Comparison of ENCODE assay signal across 8 cellular contexts in the genomic region with DNA sequence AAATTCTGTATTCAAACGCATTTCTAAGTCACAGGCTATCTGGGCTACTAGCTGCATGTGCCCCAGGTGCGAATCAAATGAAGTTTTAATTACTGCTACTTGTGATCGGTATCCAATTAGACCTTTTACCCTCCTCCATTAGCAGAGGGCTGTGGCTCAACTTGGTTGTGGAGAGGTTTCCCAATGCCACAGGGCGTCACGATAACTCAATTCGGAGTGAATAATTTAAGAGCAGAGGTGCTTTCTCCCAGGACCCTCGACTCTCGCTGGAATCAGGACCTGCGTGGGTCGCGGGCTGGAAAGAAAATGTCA. TPM values are rescaled to one million over a fixed set of nuclear protein-coding genes. Genes with fewer than 3 reads are reported as not detected.
A peak's percentile ranks its signal among the peaks of the same experiment; 100 is the strongest.
DNase-seq lines count a peak whose midpoint lies in the region; ATAC-seq and TF ChIP-seq lines count a peak whose summit lies in the region.

No MANE protein-coding gene starts in this region.

- H3K27ac ChIP-seq in HEK293 (ENCODE audit: extremely low read depth, low read depth, low read length), result peak overlapping the region; percentile 87
- peak overlapping the region; percentile 94 for H3K27ac ChIP-seq in duodenal mucosa (ENCODE audit: low read depth, low read length)

- POLR2A ChIA-PET in HEK293 (lab: Yijun Ruan, JAX), result interaction anchor here (0.6 to 1.8 kb wide), 13 partner anchors 8 to 191 kb away, joined by 3 to 6 read pairs (median 4); no protein-coding TSS in a partner anchor
- POLR2A ChIA-PET in naive thymus-derived CD8-positive, alpha-beta T cell (lab: Charles Lee), result no interaction called here

- ATAC-seq in GM18858 (IDR thresholded peaks at IDR 0.05; ENCODE audit: unreplicated experiment), result peak; percentile 9
- peak; percentile 15 to 18 for ATAC-seq in naive thymus-derived CD8-positive, alpha-beta T cell

- H3K36me3 ChIP-seq in HEK293 (ENCODE audit: control insufficient read depth in 2 of 2, insufficient read depth in 1 of 2, low read length in 2 of 2) (peaks cover 0 to 14% of the 10 kb centered on the region in 2 experiments; a peak in 1 of 3 replicates), duodenal mucosa (ENCODE audit: control insufficient read depth in 1 of 2, insufficient read depth in 2 of 2, low read length in 2 of 2) (peaks cover 6 to 11% of the 10 kb centered on the region in 2 donors)

- CTCF ChIA-PET in HEK293 (lab: Yijun Ruan, JAX), result interaction anchor here (0.5 to 1.0 kb wide), 5 partner anchors 22 to 1191 kb away, joined by 3 read pairs; no protein-coding TSS in a partner anchor

- H3K4me1 ChIP-seq in HEK293 (ENCODE audit: control insufficient read depth, insufficient read depth, low read length) (0 out of 2 replicates have a peak, but pooled peaks cover 3% of the 10 kb centered on the region), duodenal mucosa (ENCODE audit: control insufficient read depth in 1 of 2, insufficient read depth in 2 of 2, low read length in 2 of 2) (peaks cover 13 to 18% of the 10 kb centered on the region in 2 donors)

- H3K9ac ChIP-seq in duodenal mucosa (ENCODE audit: low read depth in 1 of 2, low read length in 2 of 2), result peak overlapping the region; percentile 73 to 76

- DNase-seq in NCI-H1694 (lab: John Stamatoyannopoulos, UW) (peak; percentile 34), NCI-H69 (lab: John Stamatoyannopoulos, UW) (no peak), pons (ENCODE audit: low spot score) (no peak), COLO829 (ENCODE audit: low spot score) (no peak)
- DNase-seq in naive thymus-derived CD8-positive, alpha-beta T cell, result no peak

- H3K9me3 ChIP-seq in HEK293 (ENCODE audit: control insufficient read depth, insufficient read depth, low read depth, low read length) (no peaks in the 10 kb centered on the region), duodenal mucosa (ENCODE audit: control insufficient read depth in 1 of 2, low read length in 2 of 2) (no peaks in the 10 kb centered on the region)

- no peaks in the 10 kb centered on the region for H3K27me3 ChIP-seq in duodenal mucosa (ENCODE audit: control insufficient read depth in 1 of 2, insufficient read depth in 2 of 2, low read length in 2 of 2)

- H3K9me3 Mint-ChIP-seq in naive thymus-derived CD8-positive, alpha-beta T cell, result no peaks in the 10 kb centered on the region

- H3K36me3 Mint-ChIP-seq in naive thymus-derived CD8-positive, alpha-beta T cell, result peaks cover 0 to 11% (median 10%) of the 10 kb centered on the region in 3 donors

- peaks cover 30 to 61% (median 50%) of the 10 kb centered on the region in 4 donors for H3K4me1 Mint-ChIP-seq in naive thymus-derived CD8-positive, alpha-beta T cell

- H3K4me3 ChIP-seq in HEK293 (ENCODE audit: low read depth, low read length), result peak overlapping the region; percentile 75
- peak overlapping the region; percentile 86 to 92 for H3K4me3 ChIP-seq in duodenal mucosa (ENCODE audit: low read depth in 1 of 2, low read length in 2 of 2)

- H3K27ac Mint-ChIP-seq in naive thymus-derived CD8-positive, alpha-beta T cell, result peak overlapping the region; percentile 94 to 99 (median 98)

- peak overlapping the region; percentile 92 to 99 (median 97) for H3K4me3 Mint-ChIP-seq in naive thymus-derived CD8-positive, alpha-beta T cell

- no peak for TF ChIP-seq CTCF in HEK293 (tag by site-specific recombination; IDR thresholded peaks at IDR 0.05)

- H3K27me3 Mint-ChIP-seq in naive thymus-derived CD8-positive, alpha-beta T cell, result no peaks in the 10 kb centered on the region

TF ChIP-seq in HEK293, 187 proteins besides CTCF, POLR2A, EP300 and RAD21:
- no peak for TF ChIP-seq GLI2 (tag by site-specific recombination; IDR thresholded peaks at IDR 0.05; ENCODE audit: borderline replicate concordance, low read depth)
- 0 out of 2 replicates have a peak, but pooled peaks have one; percentile 66 for TF ChIP-seq HOXC10 (CRISPR knock-in tag; IDR thresholded peaks at IDR 0.05)
TF ChIP-seq in HEK293: peak in this region for 1.

RNA-seq across cellular contexts. Expression of gene SAYSD1, which starts 0.6 kb away (rescaled TPM):
- total RNA-seq in naive thymus-derived CD8-positive, alpha-beta T cell, result 10 to 100 TPM; 20.2 to 22.8 TPM
- 10 to 100 TPM; 17.5 to 20.3 (median 18.1) TPM for polyA plus RNA-seq in naive thymus-derived CD8-positive, alpha-beta T cell
